22 cellular contexts compared by ENCODE assay signal in the genomic region with DNA sequence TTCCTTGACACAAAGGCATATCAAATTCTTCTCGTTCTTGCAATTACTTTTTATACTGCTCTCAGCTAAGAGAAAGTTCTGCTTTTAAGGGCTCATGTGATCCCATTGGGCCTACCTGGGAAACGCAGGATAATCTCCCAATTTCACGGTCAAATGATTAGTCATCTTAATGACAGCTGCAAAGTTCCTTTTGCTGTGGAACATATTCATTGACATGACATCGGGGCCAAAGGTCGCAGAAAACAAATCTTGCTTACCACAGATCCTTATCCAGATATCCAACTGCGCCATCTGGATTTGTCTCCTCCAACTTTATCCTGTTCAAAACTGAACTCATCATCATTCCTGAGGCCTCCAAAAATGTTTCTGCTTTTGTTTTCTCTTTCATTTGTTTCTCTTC.
A peak's percentile ranks its signal among the peaks of the same experiment; 100 is the strongest.
DNase-seq lines count a peak whose midpoint lies in the region; ATAC-seq and FAIRE-seq lines count a peak whose summit lies in the region.
"Had no signal": no experiment of that assay in that cellular context is flagged by ENCODE, and none has a peak within 500 bp of the region (broad histone marks: within the 10 kb centered on the region; RNA-seq: fewer than 3 reads in every experiment).

No MANE protein-coding gene starts in this region.

- H3K4me3 Mint-ChIP-seq in activated CD8-positive, alpha-beta memory T cell treated with anti-CD3 and anti-CD28 coated beads, Interleukin-2, amount 10 ng/mL, durations not matched to agents 7 days and 5 days, result no peak overlapping the region
- H3K4me3 Mint-ChIP-seq: B cell; CD4-positive, CD25-positive, alpha-beta regulatory T cell; CD8-positive, alpha-beta T cell; H9 had no signal

- H3K36me3 Mint-ChIP-seq in activated CD8-positive, alpha-beta memory T cell treated with anti-CD3 and anti-CD28 coated beads, Interleukin-2, amount 10 ng/mL, durations not matched to agents 7 days and 5 days, result no peaks in the 10 kb centered on the region
- H3K36me3 Mint-ChIP-seq: CD4-positive, CD25-positive, alpha-beta regulatory T cell; CD8-positive, alpha-beta T cell had no signal

- no peak overlapping the region for H3K27ac Mint-ChIP-seq in activated CD8-positive, alpha-beta memory T cell treated with anti-CD3 and anti-CD28 coated beads, Interleukin-2, amount 10 ng/mL, durations not matched to agents 7 days and 5 days
- H3K27ac Mint-ChIP-seq: B cell; CD8-positive, alpha-beta T cell; H9 had no signal

- peaks cover 7% of the 10 kb centered on the region for H3K9me3 Mint-ChIP-seq in activated CD8-positive, alpha-beta memory T cell treated with anti-CD3 and anti-CD28 coated beads, Interleukin-2, amount 10 ng/mL, durations not matched to agents 7 days and 5 days (ENCODE audit: low read depth)
- H3K9me3 Mint-ChIP-seq: CD8-positive, alpha-beta T cell; H9 had no signal

- no peak for FAIRE-seq in urothelium cell line (lab: Jason Lieb, UNC)
- FAIRE-seq: A204.1, GM12878, GM19239 had no signal

- no peak overlapping the region for H3K9ac ChIP-seq in SK-N-MC (ENCODE audit: insufficient read length)
- H3K9ac ChIP-seq: BLaER1, GM23248 had no signal

- no peaks in the 10 kb centered on the region for H3K9me3 ChIP-seq in SK-N-MC (ENCODE audit: low read depth, low read length)
- H3K9me3 ChIP-seq: Caco-2 had no signal

- DNase-seq in EL, result peak; percentile 4
- DNase-seq in M059J (ENCODE audit: low read depth), result peak; percentile 59
- no peak for DNase-seq in SK-N-MC (ENCODE audit: low read depth, low spot score)
- no peak for DNase-seq in activated CD8-positive, alpha-beta memory T cell treated with anti-CD3 and anti-CD28 coated beads, Interleukin-2, amount 10 ng/mL, durations not matched to agents 7 days and 5 days
- DNase-seq in urothelium cell line (ENCODE audit: low spot score), result no peak
- DNase-seq: Caco-2; CD4-positive, CD25-positive, alpha-beta regulatory T cell; CD8-positive, alpha-beta T cell; DMS153; DND-41; GDM1; GM23248; H9 had no signal

- no peaks in the 10 kb centered on the region for H3K4me1 Mint-ChIP-seq in activated CD8-positive, alpha-beta memory T cell treated with anti-CD3 and anti-CD28 coated beads, Interleukin-2, amount 10 ng/mL, durations not matched to agents 7 days and 5 days
- H3K4me1 Mint-ChIP-seq: B cell; CD4-positive, CD25-positive, alpha-beta regulatory T cell; H9 had no signal

- CTCF ChIA-PET in activated CD8-positive, alpha-beta memory T cell treated with anti-CD3 and anti-CD28 coated beads, Interleukin-2, amount 10 ng/mL, durations not matched to agents 7 days and 5 days (lab: Charles Lee), result no interaction called here

- H3K27ac ChIP-seq in SK-N-MC, result peak overlapping the region; percentile 47; the same call in 1 of the 2 replicates
- H3K27ac ChIP-seq: 22Rv1, BLaER1, C4-2B, GM23248 had no signal

- no peak overlapping the region for H3K4me3 ChIP-seq in SK-N-MC
- H3K4me3 ChIP-seq: BLaER1, GM12878, GM23248 had no signal

- H3K36me3 ChIP-seq in SK-N-MC (ENCODE audit: insufficient read depth, low read length), result no peaks in the 10 kb centered on the region
- H3K36me3 ChIP-seq: BLaER1 had no signal

- no peak for ATAC-seq in activated CD8-positive, alpha-beta memory T cell treated with anti-CD3 and anti-CD28 coated beads, Interleukin-2, amount 10 ng/mL, durations not matched to agents 7 days and 5 days
- no peak for ATAC-seq in HG02981 (IDR thresholded peaks at IDR 0.05; ENCODE audit: unreplicated experiment)
- ATAC-seq: CD8-positive, alpha-beta T cell; GM12878; HCT116 had no signal

- H3K27me3 Mint-ChIP-seq in activated CD8-positive, alpha-beta memory T cell treated with anti-CD3 and anti-CD28 coated beads, Interleukin-2, amount 10 ng/mL, durations not matched to agents 7 days and 5 days, result no peaks in the 10 kb centered on the region
- H3K27me3 Mint-ChIP-seq: B cell; CD4-positive, CD25-positive, alpha-beta regulatory T cell had no signal

Comparison
In these comparisons a context has a peak if more than half of its experiments do, and no peak if none do; other contexts are left out.
1. DNase-seq: peak in EL (single experiment) and M059J (single experiment); none in SK-N-MC (single experiment), activated CD8-positive, alpha-beta memory T cell treated with anti-CD3 and anti-CD28 coated beads, Interleukin-2, amount 10 ng/mL, durations not matched to agents 7 days and 5 days (single experiment) and urothelium cell line (single experiment).